Comparison of ENCODE assay signal across 1 cellular context in genomic region chr3:156605686-156606605, GRCh38.
TF ChIP-seq lines count a peak whose summit lies in the region.

No MANE protein-coding gene starts in this region.

TF ChIP-seq in K562, 482 proteins besides CTCF, POLR2A, EP300 and RAD21 (continued from another document and continues in another):
- TF ChIP-seq POLR3G (IDR thresholded peaks at IDR 0.05; ENCODE audit: extremely low read depth, insufficient read length, insufficient replicate concordance): no peak
- no peak for TF ChIP-seq ELF4 (CRISPR knock-in tag; IDR thresholded peaks at IDR 0.05)
- 0 out of 2 replicates have a peak, but pooled peaks have one; percentile 10 for TF ChIP-seq ZNF384 (IDR thresholded peaks at IDR 0.05; ENCODE audit: low read depth, low read length)
- TF ChIP-seq NFIX (CRISPR knock-in tag; IDR thresholded peaks at IDR 0.05; ENCODE audit: low read depth): no peak
- TF ChIP-seq ZC3H4 (CRISPR knock-in tag; IDR thresholded peaks at IDR 0.05; ENCODE audit: borderline replicate concordance): no peak
- no peak for TF ChIP-seq TSHZ1 (CRISPR knock-in tag; IDR thresholded peaks at IDR 0.05)
- TF ChIP-seq E4F1 (CRISPR knock-in tag; IDR thresholded peaks at IDR 0.05; ENCODE audit: borderline replicate concordance): no peak
- TF ChIP-seq RBBP5 (IDR thresholded peaks at IDR 0.05; ENCODE audit: borderline replicate concordance, insufficient read depth, low read length, poor library complexity, severe bottlenecking): no peak
- TF ChIP-seq CC2D1A (IDR thresholded peaks at IDR 0.05): no peak
- TF ChIP-seq ZNF134 (CRISPR knock-in tag; conservative IDR thresholded peaks at IDR 0.05): no peak
- no peak for TF ChIP-seq POLR2AphosphoS2 (IDR thresholded peaks at IDR 0.05; ENCODE audit: low read length)
- TF ChIP-seq E2F1 (CRISPR knock-in tag; IDR thresholded peaks at IDR 0.05): no peak
- no peak for TF ChIP-seq SMAD3 (CRISPR knock-in tag; conservative IDR thresholded peaks at IDR 0.05)
- TF ChIP-seq MYC (IDR thresholded peaks at IDR 0.05; ENCODE audit: low read depth, low read length): peak; percentile 17; the same call in 1 of the 2 replicates
- TF ChIP-seq MYC (CRISPR knock-in tag; IDR thresholded peaks at IDR 0.05; ENCODE audit: borderline replicate concordance, low read depth): no peak
- TF ChIP-seq NEUROD1 (IDR thresholded peaks at IDR 0.05; ENCODE audit: borderline replicate concordance, low read depth, low read length, partially characterized antibody): no peak
- TF ChIP-seq PRDM10 (IDR thresholded peaks at IDR 0.05; ENCODE audit: partially characterized antibody): peak; percentile 97
- no peak for TF ChIP-seq ZMIZ1 (IDR thresholded peaks at IDR 0.05; ENCODE audit: low read depth in 2 of 2, low read length in 2 of 2)
- TF ChIP-seq POLR2B (IDR thresholded peaks at IDR 0.05; ENCODE audit: low read depth, partially characterized antibody): peak; percentile 79
- 0 out of 2 replicates have a peak, but pooled peaks have one; percentile 38 for TF ChIP-seq SIN3B (IDR thresholded peaks at IDR 0.05; ENCODE audit: low read depth)
- TF ChIP-seq EWSR1 (IDR thresholded peaks at IDR 0.05; ENCODE audit: borderline replicate concordance, low read depth, partially characterized antibody): no peak
- TF ChIP-seq MEF2D (tag; conservative IDR thresholded peaks at IDR 0.05; ENCODE audit: low read depth): no peak
- no peak for TF ChIP-seq E2F3 (CRISPR knock-in tag; IDR thresholded peaks at IDR 0.05)
- no peak for TF ChIP-seq FOXK1 (CRISPR knock-in tag; IDR thresholded peaks at IDR 0.05; ENCODE audit: borderline replicate concordance)
- no peak for TF ChIP-seq BCL6 (CRISPR knock-in tag; IDR thresholded peaks at IDR 0.05)
- TF ChIP-seq, protein P1, sequence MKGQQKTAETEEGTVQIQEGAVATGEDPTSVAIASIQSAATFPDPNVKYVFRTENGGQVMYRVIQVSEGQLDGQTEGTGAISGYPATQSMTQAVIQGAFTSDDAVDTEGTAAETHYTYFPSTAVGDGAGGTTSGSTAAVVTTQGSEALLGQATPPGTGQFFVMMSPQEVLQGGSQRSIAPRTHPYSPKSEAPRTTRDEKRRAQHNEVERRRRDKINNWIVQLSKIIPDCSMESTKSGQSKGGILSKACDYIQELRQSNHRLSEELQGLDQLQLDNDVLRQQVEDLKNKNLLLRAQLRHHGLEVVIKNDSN (CRISPR knock-in tag; IDR thresholded peaks at IDR 0.05): no peak
- TF ChIP-seq ZNF830 (CRISPR knock-in tag; IDR thresholded peaks at IDR 0.05): no peak
- no peak for TF ChIP-seq MLX (CRISPR knock-in tag; conservative IDR thresholded peaks at IDR 0.05)
- TF ChIP-seq RBM17 (IDR thresholded peaks at IDR 0.05; ENCODE audit: borderline replicate concordance, low read depth, low read length): no peak
- TF ChIP-seq DDX20 (tag; IDR thresholded peaks at IDR 0.05; ENCODE audit: low read depth): no peak
- TF ChIP-seq PCBP2 (IDR thresholded peaks at IDR 0.05; ENCODE audit: low read depth, low read length, poor library complexity, severe bottlenecking): no peak
- TF ChIP-seq GABPB1 (CRISPR knock-in tag; IDR thresholded peaks at IDR 0.05): no peak
- TF ChIP-seq SMAD4 (CRISPR knock-in tag; conservative IDR thresholded peaks at IDR 0.05): peak; percentile 40; the same call in 1 of the 2 replicates
- TF ChIP-seq SETDB1 (IDR thresholded peaks at IDR 0.05; ENCODE audit: low read length): no peak
